In genomic region chr1:107979088-107979487, GRCh38 we compare ENCODE assay signal across 17 cellular contexts. TPM values are rescaled to one million over a fixed set of nuclear protein-coding genes. Genes with fewer than 3 reads are reported as not detected.
DNase-seq lines count a peak whose midpoint lies in the region; ATAC-seq, FAIRE-seq and TF ChIP-seq lines count a peak whose summit lies in the region.
"Had no signal": no experiment of that assay in that cellular context is flagged by ENCODE, and none has a peak within 500 bp of the region (broad histone marks: within the 10 kb centered on the region; RNA-seq: fewer than 3 reads in every experiment).

No MANE protein-coding gene starts in this region.

- H3K27ac ChIP-seq in GM12878 (ENCODE audit: control insufficient read depth, insufficient read depth) (no peak overlapping the region), suprapubic skin (no peak overlapping the region)

- no peak overlapping the region for H3K4me3 Mint-ChIP-seq in activated T-cell treated with anti-CD3 and anti-CD28 coated beads, Interleukin-2, amount 50 U/mL, for 72 hours
- H3K4me3 Mint-ChIP-seq in activated T-helper 17 cell treated with anti-CD3 and anti-CD28 coated beads, Interleukin-2, amount 50 U/mL, for 72 hours = no peak overlapping the region
- H3K4me3 Mint-ChIP-seq in stimulated activated naive B cell treated with anti-CD40 and anti-IgM and Interleukin-4, amounts not matched to agents 10 μg/mL and 1 μg/mL and 100 μg/mL, for 72 hours = no peak overlapping the region
- H3K4me3 Mint-ChIP-seq: CD4-positive, alpha-beta memory T cell; GM23338; H9 had no signal

- no peak overlapping the region for H3K9ac ChIP-seq in GM12878 (ENCODE audit: control insufficient read depth, insufficient read depth, low read length)

- peaks cover 6% of the 10 kb centered on the region for H3K27me3 Mint-ChIP-seq in activated T-cell treated with anti-CD3 and anti-CD28 coated beads, Interleukin-2, amount 50 U/mL, for 72 hours (ENCODE audit: low read depth)
- H3K27me3 Mint-ChIP-seq in activated T-helper 17 cell treated with anti-CD3 and anti-CD28 coated beads, Interleukin-2, amount 50 U/mL, for 72 hours = peaks cover 13% of the 10 kb centered on the region
- H3K27me3 Mint-ChIP-seq in stimulated activated naive B cell treated with anti-CD40 and anti-IgM and Interleukin-4, amounts not matched to agents 10 μg/mL and 1 μg/mL and 100 μg/mL, for 72 hours = no peaks in the 10 kb centered on the region

- WGBS in GM12878 (ENCODE audit: insufficient coverage, insufficient replicate concordance, low lambda C conversion rate, missing lambda C conversion rate) = 0% methylated on average over 3 of the region's 3 CpGs
- 90% methylated on average over 3 of the region's 3 CpGs for WGBS in suprapubic skin

- DNase-seq in activated T-cell treated with anti-CD3 and anti-CD28 coated beads, Interleukin-2, amount 50 U/mL, for 72 hours = no peak
- no peak for DNase-seq in activated T-cell treated with anti-CD3 and anti-CD28 coated beads for 4 hours
- no peak for DNase-seq in GM12878 (ENCODE audit: low read depth, low spot score)
- DNase-seq in stimulated activated naive B cell treated with anti-CD40 and anti-IgM and Interleukin-4, amounts not matched to agents 10 μg/mL and 1 μg/mL and 100 μg/mL, for 72 hours = peak; percentile 11
- DNase-seq in suprapubic skin (ENCODE audit: low spot score in 2 of 2) = no peak
- DNase-seq: C1 segment of cervical spinal cord; Calu3; CD4-positive, alpha-beta memory T cell; COR-L47; DND-41; H9 had no signal

- intact Hi-C loops in GM12878 (cut with micrococcal nuclease; ENCODE audit: unreplicated experiment) = no loop called here

- H2AFZ ChIP-seq in GM12878 (ENCODE audit: control insufficient read depth, low read depth, low read length) = no peak overlapping the region

- H3K4me1 ChIP-seq in GM12878 (ENCODE audit: control insufficient read depth, insufficient read depth, low read length) (no peaks in the 10 kb centered on the region), suprapubic skin (no peaks in the 10 kb centered on the region)

- in situ Hi-C loops in GM12878 (cut with MboI) = no loop called here

- H4K20me1 ChIP-seq in GM12878 (ENCODE audit: control insufficient read depth, insufficient read depth) = no peaks in the 10 kb centered on the region

- no peaks in the 10 kb centered on the region; the same call in 2 of the 3 replicates for H3K9me3 ChIP-seq in GM12878 (replicated peaks; ENCODE audit: control insufficient read depth, insufficient read depth, low read length)
- H3K9me3 ChIP-seq in suprapubic skin = no peaks in the 10 kb centered on the region

- H3K4me3 ChIP-seq in GM12878 (no peak overlapping the region), suprapubic skin (no peak overlapping the region)
- H3K4me3 ChIP-seq: GM23338 had no signal

- RAD21 ChIA-PET in GM12878 (lab: Charles Lee; ENCODE audit: unreplicated experiment) = no interaction called here

- TF ChIP-seq EP300 in GM12878 (IDR thresholded peaks at IDR 0.05; ENCODE audit: borderline replicate concordance in 1 of 2, control insufficient read depth in 1 of 2, low read depth in 2 of 2, low read length in 2 of 2) = no peak
- TF ChIP-seq EP300 in suprapubic skin (IDR thresholded peaks at IDR 0.05) = no peak

- SMC1A ChIA-PET in GM12878 (lab: Charles Lee; ENCODE audit: uncharacterized antibody, unreplicated experiment) = no interaction called here

- no peak for TF ChIP-seq RAD21 in GM12878 (IDR thresholded peaks at IDR 0.05; ENCODE audit: insufficient read depth, low read depth, low read length)

- no peaks in the 10 kb centered on the region for H3K9me3 Mint-ChIP-seq in activated T-cell treated with anti-CD3 and anti-CD28 coated beads, Interleukin-2, amount 50 U/mL, for 72 hours
- no peaks in the 10 kb centered on the region for H3K9me3 Mint-ChIP-seq in activated T-helper 17 cell treated with anti-CD3 and anti-CD28 coated beads, Interleukin-2, amount 50 U/mL, for 72 hours
- no peaks in the 10 kb centered on the region for H3K9me3 Mint-ChIP-seq in stimulated activated naive B cell treated with anti-CD40 and anti-IgM and Interleukin-4, amounts not matched to agents 10 μg/mL and 1 μg/mL and 100 μg/mL, for 72 hours
- H3K9me3 Mint-ChIP-seq: CD4-positive, alpha-beta memory T cell; GM23338; H9 had no signal

- H3K36me3 ChIP-seq in GM12878 (ENCODE audit: control insufficient read depth in 2 of 2, insufficient read depth in 2 of 2, low read length in 1 of 2) = no peaks in the 10 kb centered on the region
- no peaks in the 10 kb centered on the region for H3K36me3 ChIP-seq in suprapubic skin

- H3K36me3 Mint-ChIP-seq in activated T-cell treated with anti-CD3 and anti-CD28 coated beads, Interleukin-2, amount 50 U/mL, for 72 hours (ENCODE audit: insufficient read depth in 2 of 2) = no peaks in the 10 kb centered on the region
- H3K36me3 Mint-ChIP-seq in activated T-helper 17 cell treated with anti-CD3 and anti-CD28 coated beads, Interleukin-2, amount 50 U/mL, for 72 hours (ENCODE audit: low read depth) = no peaks in the 10 kb centered on the region
- H3K36me3 Mint-ChIP-seq in stimulated activated naive B cell treated with anti-CD40 and anti-IgM and Interleukin-4, amounts not matched to agents 10 μg/mL and 1 μg/mL and 100 μg/mL, for 72 hours = peaks cover 2 to 3% of the 10 kb centered on the region in 2 donors
- H3K36me3 Mint-ChIP-seq: CD4-positive, alpha-beta memory T cell had no signal

- TF ChIP-seq CTCF in GM12878 (IDR thresholded peaks at IDR 0.05 in 2 of 3, conservative IDR thresholded peaks at IDR 0.05 in 1 of 3; ENCODE audit: control insufficient read depth in 2 of 3, extremely low read depth in 1 of 3, insufficient read depth in 1 of 3, low read depth in 3 of 3, low read length in 3 of 3) (no peak), suprapubic skin (IDR thresholded peaks at IDR 0.05) (no peak)

- CTCF ChIA-PET in GM12878 (lab: Yijun Ruan, JAX) = no interaction called here

- no peaks in the 10 kb centered on the region for H3K79me2 ChIP-seq in GM12878 (ENCODE audit: control insufficient read depth, insufficient read depth, low read length)

- no peak for FAIRE-seq in GM12878 (lab: Jason Lieb, UNC)
- FAIRE-seq: G401.6, GM19239 had no signal

- peak; percentile 45 to 72 for ATAC-seq in activated T-cell treated with anti-CD3 and anti-CD28 coated beads, Interleukin-2, amount 50 U/mL, for 72 hours (replicated peaks in 1 of 2)
- ATAC-seq in activated T-helper 17 cell treated with anti-CD3 and anti-CD28 coated beads, Interleukin-2, amount 50 U/mL, for 72 hours (replicated peaks) = peak; percentile 84
- peak; percentile 46 for ATAC-seq in GM12878
- peak; percentile 85 to 87 for ATAC-seq in stimulated activated naive B cell treated with anti-CD40 and anti-IgM and Interleukin-4, amounts not matched to agents 10 μg/mL and 1 μg/mL and 100 μg/mL, for 72 hours (replicated peaks)
- ATAC-seq: GM23338, HCT116 had no signal

- H3K27ac Mint-ChIP-seq in activated T-cell treated with anti-CD3 and anti-CD28 coated beads, Interleukin-2, amount 50 U/mL, for 72 hours = no peak overlapping the region
- no peak overlapping the region for H3K27ac Mint-ChIP-seq in activated T-helper 17 cell treated with anti-CD3 and anti-CD28 coated beads, Interleukin-2, amount 50 U/mL, for 72 hours
- no peak overlapping the region for H3K27ac Mint-ChIP-seq in stimulated activated naive B cell treated with anti-CD40 and anti-IgM and Interleukin-4, amounts not matched to agents 10 μg/mL and 1 μg/mL and 100 μg/mL, for 72 hours
- H3K27ac Mint-ChIP-seq: GM23338, H9 had no signal

- POLR2A ChIA-PET in GM12878 (lab: Charles Lee) = no interaction called here

- H3K27me3 ChIP-seq in GM12878 (replicated peaks in 1 of 2; ENCODE audit: control insufficient read depth in 2 of 2, insufficient read depth in 2 of 2, low read length in 1 of 2) (no peaks in the 10 kb centered on the region; a peak in 1 of 4 replicates), suprapubic skin (no peaks in the 10 kb centered on the region)

- no TSS peak for BruUV-seq in GM12878 (replicated peaks; lab: Mats Ljungman, UMichigan)

- peaks cover 11% of the 10 kb centered on the region for H3K4me1 Mint-ChIP-seq in activated T-cell treated with anti-CD3 and anti-CD28 coated beads, Interleukin-2, amount 50 U/mL, for 72 hours (ENCODE audit: low read depth)
- peaks cover 6% of the 10 kb centered on the region for H3K4me1 Mint-ChIP-seq in activated T-helper 17 cell treated with anti-CD3 and anti-CD28 coated beads, Interleukin-2, amount 50 U/mL, for 72 hours
- H3K4me1 Mint-ChIP-seq in stimulated activated naive B cell treated with anti-CD40 and anti-IgM and Interleukin-4, amounts not matched to agents 10 μg/mL and 1 μg/mL and 100 μg/mL, for 72 hours = peaks cover 27 to 49% of the 10 kb centered on the region in 2 donors
- H3K4me1 Mint-ChIP-seq: CD4-positive, alpha-beta memory T cell had no signal

- TF ChIP-seq POLR2A in GM12878 (IDR thresholded peaks at IDR 0.05; ENCODE audit: low read depth, low read length) (no peak), suprapubic skin (IDR thresholded peaks at IDR 0.05) (no peak)

- no peak overlapping the region for H3K4me2 ChIP-seq in GM12878 (ENCODE audit: control insufficient read depth, insufficient read depth)
- H3K4me2 ChIP-seq: GM23338 had no signal

TF ChIP-seq in GM12878, 131 proteins besides CTCF, POLR2A, EP300 and RAD21 (continues in another document):
- TF ChIP-seq CHD2 (IDR thresholded peaks at IDR 0.05; ENCODE audit: borderline replicate concordance, low read depth, low read length) (no peak), BHLHE40 (IDR thresholded peaks at IDR 0.05; ENCODE audit: borderline replicate concordance in 1 of 2, low read depth in 2 of 2, low read length in 1 of 2) (no peak), WRNIP1 (IDR thresholded peaks at IDR 0.05; ENCODE audit: borderline replicate concordance, low read depth, low read length) (no peak)

RNA-seq across cellular contexts. Expression of gene VAV3, which starts 14.1 kb away (rescaled TPM):
- 1 to 10 TPM; 2.5 to 2.8 TPM for total RNA-seq in activated T-cell treated with anti-CD3 and anti-CD28 coated beads, Interleukin-2, amount 50 U/mL, for 72 hours
- total RNA-seq in activated T-helper 17 cell treated with anti-CD3 and anti-CD28 coated beads, Interleukin-2, amount 50 U/mL, for 72 hours = 1 to 10 TPM; 1.7 to 4.9 TPM
- 35.3 and 39.2 TPM in 2 replicates for total RNA-seq in GM12878 (2013; cell fraction: nucleolus; rRNA removed)
- total RNA-seq in GM12878 (2014; rRNA removed) (3.2 and 4.3 TPM in 2 replicates), GM12878 (2014; rRNA removed; fragmentation: Illumina TruSeq; extraction: Trizol) (5.5 and 6.4 TPM in 2 replicates), GM12878 (2021) (4.7 and 5.3 TPM in 2 replicates), suprapubic skin (100 to 1,000 TPM; 117 to 239 (median 135) TPM)
- polyA plus RNA-seq in GM12878 (2011; ENCODE audit: low read depth) = 0.49 TPM
- polyA plus RNA-seq in GM12878 (2011; rRNA removed) (3.5 and 4.8 TPM in 2 replicates), GM12878 (2014; fragmentation: Illumina TruSeq; extraction: Trizol) (4.1 and 5.6 TPM in 2 replicates), GM12878 (2014; fragmentation: Nextera tagmentation; extraction: Ambion mirVana) (1 to 10 TPM; 1.3 TPM), GM12878 (2014; rRNA removed) (2.2 and 2.5 TPM in 2 replicates), GM12878 (2016; fragmentation: Nextera tagmentation; extraction: Ambion mirVana) (1 to 10 TPM in 1 of 2 experiments, under 1 TPM in 1; 0.84 to 4.3 TPM)
- 1.6 TPM in 2 replicates for polyA plus RNA-seq in GM12878 (2011; cell fraction: cytosol; rRNA removed)
- 2.5 and 3.5 TPM in 2 replicates for polyA plus RNA-seq in GM12878 (2011; cell fraction: nucleus; rRNA removed)
- 0.60 and 1.3 TPM in 2 replicates for polyA plus RNA-seq in GM12878 (2012)
- polyA minus RNA-seq in GM12878 (2011; rRNA and poly(A)+ RNA removed) = 3.5 and 5.6 TPM in 2 replicates
- polyA minus RNA-seq in GM12878 (2011; cell fraction: cytosol; rRNA and poly(A)+ RNA removed) = 2.1 and 2.8 TPM in 2 replicates
- 8.3 and 16.7 TPM in 2 replicates for polyA minus RNA-seq in GM12878 (2011; cell fraction: nucleus; rRNA and poly(A)+ RNA removed)
- polyA plus RNA-seq: BJ had no signal
